Comparison of ENCODE assay signal across 5 cellular contexts in genomic region chr10:9645404-9645803, GRCh38.
"Had no signal": no experiment of that assay in that cellular context is flagged by ENCODE, and none has a peak within 500 bp of the region (broad histone marks: within the 10 kb centered on the region; RNA-seq: fewer than 3 reads in every experiment).

No MANE protein-coding gene starts in this region.

- DNase-seq: KBM-7, KG1 had no signal

- FAIRE-seq: HTR-8/SVneo had no signal

- H3K9ac ChIP-seq: KMS-11 had no signal

- H3K27ac ChIP-seq: HL-60, KMS-11 had no signal

- H3K4me2 ChIP-seq: KMS-11 had no signal
